28 cellular contexts compared by ENCODE assay signal in the genomic region with DNA sequence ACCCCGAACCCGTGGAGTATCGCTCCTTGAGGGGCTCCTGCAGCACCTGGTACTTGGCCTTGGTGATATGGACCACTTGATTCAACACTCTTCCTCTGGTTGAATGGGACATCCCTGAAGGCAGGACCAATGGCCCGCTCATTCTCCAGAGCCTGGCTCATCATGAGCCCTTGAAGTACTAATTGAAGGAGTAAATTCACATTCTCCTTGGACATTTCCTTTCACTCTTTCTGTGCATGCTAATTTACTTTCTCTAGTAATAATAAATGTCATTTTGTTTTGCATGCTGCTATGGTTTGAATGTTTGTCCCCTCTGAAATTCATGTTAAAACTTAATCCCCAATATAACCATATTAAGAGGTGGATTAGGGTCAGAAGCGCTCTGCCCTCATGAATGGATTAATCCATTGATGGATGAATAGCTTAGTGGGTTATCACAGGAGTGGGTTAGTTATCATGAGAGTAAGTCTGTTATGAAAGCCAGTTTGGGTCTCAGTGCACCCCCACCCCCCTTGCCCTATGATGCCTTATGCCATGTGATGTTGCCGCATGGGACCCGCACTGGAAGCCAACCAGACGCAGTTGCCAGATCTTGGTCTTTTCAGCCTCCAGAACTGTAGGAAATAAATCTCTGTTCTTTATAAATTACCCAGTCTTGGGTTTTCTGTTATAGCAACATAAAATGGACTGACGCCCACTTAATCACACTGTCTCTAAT. TPM values are rescaled to one million over a fixed set of nuclear protein-coding genes. Genes with fewer than 3 reads are reported as not detected.
DNase-seq lines count a peak whose midpoint lies in the region; ATAC-seq, FAIRE-seq and TF ChIP-seq lines count a peak whose summit lies in the region.
"Had no signal": no experiment of that assay in that cellular context is flagged by ENCODE, and none has a peak within 500 bp of the region (broad histone marks: within the 10 kb centered on the region; RNA-seq: fewer than 3 reads in every experiment).

No MANE protein-coding gene starts in this region.

- DNase-seq in natural killer cell (no peak), cerebellar cortex (ENCODE audit: low spot score) (peak; percentile 60), neural progenitor cell (ENCODE audit: low spot score) (no peak), frontal cortex (ENCODE audit: low spot score in 2 of 2) (no peak), HEK293T (ENCODE audit: extremely low spot score) (no peak), NCI-H1105 treated with DMSO at 0.1 percent for 48 hours (lab: John Stamatoyannopoulos, UW) (no peak), epidermal melanocyte (ENCODE audit: insufficient read length, low spot score) (no peak)
- DNase-seq in natural killer cell treated with Interleukin-12 subunit alpha and Interleukin-12 subunit beta and Interleukin-15 and Interleukin-18, amount 100 ng/mL, for 72 hours (ENCODE audit: low spot score): no peak
- DNase-seq: activated CD4-positive, alpha-beta T cell treated with anti-CD3 and anti-CD28 coated beads for 1 hour; activated CD8-positive, alpha-beta T cell treated with anti-CD3 and anti-CD28 coated beads, Interleukin-2, amount 10 ng/mL, durations not matched to agents 7 days and 5 days; amniotic stem cell; CD4-positive, CD25-positive, alpha-beta regulatory T cell; effector CD8-positive, alpha-beta T cell; GF-D8; GOT3; IMR-90; NCI-H1436; NCI-H2081; NCI-H526 treated with DMSO at 0.1 percent for 48 hours; PC-9; T-helper 2 cell had no signal

- H4K20me1 ChIP-seq in neural progenitor cell (ENCODE audit: low read depth): no peaks in the 10 kb centered on the region

- H3K27ac Mint-ChIP-seq in natural killer cell: no peak overlapping the region
- no peak overlapping the region for H3K27ac Mint-ChIP-seq in natural killer cell treated with Interleukin-12 subunit alpha and Interleukin-12 subunit beta and Interleukin-15 and Interleukin-18, amount 100 ng/mL, for 72 hours
- H3K27ac Mint-ChIP-seq in neural progenitor cell: peak overlapping the region; percentile 98
- H3K27ac Mint-ChIP-seq: activated CD8-positive, alpha-beta T cell treated with anti-CD3 and anti-CD28 coated beads, Interleukin-2, amount 10 ng/mL, durations not matched to agents 7 days and 5 days; activated naive CD4-positive, alpha-beta T cell treated with anti-CD3 and anti-CD28 coated beads, Interleukin-2, amount 50 U/mL, for 24 hours; activated T-helper 17 cell treated with anti-CD3 and anti-CD28 coated beads, Interleukin-2, amount 50 U/mL, for 72 hours; stimulated activated memory B cell treated with anti-CD40 and anti-IgM and Interleukin-4, amounts not matched to agents 10 μg/mL and 1 μg/mL and 100 μg/mL, for 72 hours had no signal

- H3K4me1 ChIP-seq in neural progenitor cell: peaks cover 73% of the 10 kb centered on the region
- H3K4me1 ChIP-seq: breast epithelium had no signal

- no peak overlapping the region for H2AFZ ChIP-seq in neural progenitor cell (replicated peaks)
- H2AFZ ChIP-seq: PC-9 had no signal

- ATAC-seq in natural killer cell: no peak
- no peak for ATAC-seq in natural killer cell treated with Interleukin-12 subunit alpha and Interleukin-12 subunit beta and Interleukin-15 and Interleukin-18, amount 100 ng/mL, for 72 hours
- ATAC-seq: activated CD8-positive, alpha-beta T cell treated with anti-CD3 and anti-CD28 coated beads, Interleukin-2, amount 10 ng/mL, durations not matched to agents 7 days and 5 days; activated T-helper 17 cell treated with anti-CD3 and anti-CD28 coated beads, Interleukin-2, amount 50 U/mL, for 72 hours; left lobe of liver; Right ventricle myocardium inferior; stimulated activated memory B cell treated with anti-CD40 and anti-IgM and Interleukin-4, amounts not matched to agents 10 μg/mL and 1 μg/mL and 100 μg/mL, for 72 hours had no signal

- no peaks in the 10 kb centered on the region for H3K36me3 Mint-ChIP-seq in natural killer cell
- H3K36me3 Mint-ChIP-seq in natural killer cell treated with Interleukin-12 subunit alpha and Interleukin-12 subunit beta and Interleukin-15 and Interleukin-18, amount 100 ng/mL, for 72 hours: peaks cover 6% of the 10 kb centered on the region
- no peaks in the 10 kb centered on the region for H3K36me3 Mint-ChIP-seq in neural progenitor cell
- H3K36me3 Mint-ChIP-seq: activated naive CD4-positive, alpha-beta T cell treated with anti-CD3 and anti-CD28 coated beads, Interleukin-2, amount 50 U/mL, for 24 hours had no signal

- H3K4me3 Mint-ChIP-seq in natural killer cell (peak overlapping the region; percentile 28), neural progenitor cell (peak overlapping the region; percentile 8)
- no peak overlapping the region for H3K4me3 Mint-ChIP-seq in natural killer cell treated with Interleukin-12 subunit alpha and Interleukin-12 subunit beta and Interleukin-15 and Interleukin-18, amount 100 ng/mL, for 72 hours
- H3K4me3 Mint-ChIP-seq: activated CD8-positive, alpha-beta T cell treated with anti-CD3 and anti-CD28 coated beads, Interleukin-2, amount 10 ng/mL, durations not matched to agents 7 days and 5 days; activated naive CD4-positive, alpha-beta T cell treated with anti-CD3 and anti-CD28 coated beads, Interleukin-2, amount 50 U/mL, for 24 hours; activated T-helper 17 cell treated with anti-CD3 and anti-CD28 coated beads, Interleukin-2, amount 50 U/mL, for 72 hours; stimulated activated memory B cell treated with anti-CD40 and anti-IgM and Interleukin-4, amounts not matched to agents 10 μg/mL and 1 μg/mL and 100 μg/mL, for 72 hours had no signal

- H3K4me2 ChIP-seq in neural progenitor cell: peak overlapping the region; percentile 56
- H3K4me2 ChIP-seq: PC-9 had no signal

- no peaks in the 10 kb centered on the region for H3K9me3 Mint-ChIP-seq in natural killer cell
- no peaks in the 10 kb centered on the region for H3K9me3 Mint-ChIP-seq in natural killer cell treated with Interleukin-12 subunit alpha and Interleukin-12 subunit beta and Interleukin-15 and Interleukin-18, amount 100 ng/mL, for 72 hours
- H3K9me3 Mint-ChIP-seq in neural progenitor cell: peaks cover 6% of the 10 kb centered on the region
- H3K9me3 Mint-ChIP-seq: activated naive CD4-positive, alpha-beta T cell treated with anti-CD3 and anti-CD28 coated beads, Interleukin-2, amount 50 U/mL, for 24 hours; activated T-helper 17 cell treated with anti-CD3 and anti-CD28 coated beads, Interleukin-2, amount 50 U/mL, for 72 hours had no signal

- intact Hi-C loops in natural killer cell (cut with micrococcal nuclease): no loop called here

- no peak overlapping the region for H3K9ac ChIP-seq in neural progenitor cell

- H3K79me2 ChIP-seq in neural progenitor cell (ENCODE audit: low read depth): no peaks in the 10 kb centered on the region

- H3K4me1 Mint-ChIP-seq in natural killer cell (peaks cover 8 to 13% of the 10 kb centered on the region in 2 donors), neural progenitor cell (peaks cover 71% of the 10 kb centered on the region)
- peaks cover 7 to 8% of the 10 kb centered on the region in 2 donors for H3K4me1 Mint-ChIP-seq in natural killer cell treated with Interleukin-12 subunit alpha and Interleukin-12 subunit beta and Interleukin-15 and Interleukin-18, amount 100 ng/mL, for 72 hours (ENCODE audit: low read depth in 2 of 2)

- no peak overlapping the region for H3K4me3 ChIP-seq in neural progenitor cell
- H3K4me3 ChIP-seq: breast epithelium, PC-9 had no signal

- peaks cover 25% of the 10 kb centered on the region for H3K27me3 ChIP-seq in neural progenitor cell
- H3K27me3 ChIP-seq: breast epithelium had no signal

- POLR2A ChIA-PET in HEK293T (lab: Yijun Ruan, JAX): interaction anchor here (3.2 kb wide), 1 partner anchor 38 kb away, joined by 15 read pairs; a partner anchor contains a TSS

- H3K27me3 Mint-ChIP-seq in natural killer cell (ENCODE audit: low read depth in 2 of 2) (peaks cover 16 to 29% of the 10 kb centered on the region in 2 donors), neural progenitor cell (ENCODE audit: insufficient read depth, low read depth) (peaks cover 9% of the 10 kb centered on the region)
- H3K27me3 Mint-ChIP-seq in natural killer cell treated with Interleukin-12 subunit alpha and Interleukin-12 subunit beta and Interleukin-15 and Interleukin-18, amount 100 ng/mL, for 72 hours: peaks cover 21 to 29% of the 10 kb centered on the region in 2 donors

- peaks cover 81% of the 10 kb centered on the region for H3F3A ChIP-seq in neural progenitor cell (ENCODE audit: low read depth)

- CTCF ChIA-PET in HEK293T (lab: Yijun Ruan, JAX): no interaction called here

- TF ChIP-seq CTCF in natural killer cell (IDR thresholded peaks at IDR 0.05) (no peak), neural progenitor cell (IDR thresholded peaks at IDR 0.05) (no peak)

- no peaks in the 10 kb centered on the region for H3K9me3 ChIP-seq in neural progenitor cell (ENCODE audit: low read depth)
- H3K9me3 ChIP-seq: breast epithelium had no signal

- H3K36me3 ChIP-seq in neural progenitor cell: no peaks in the 10 kb centered on the region
- H3K36me3 ChIP-seq: breast epithelium had no signal

- FAIRE-seq in frontal cortex (lab: Jason Lieb, UNC): no peak
- FAIRE-seq: colon had no signal

- H3K27ac ChIP-seq in neural progenitor cell: no peak overlapping the region
- H3K27ac ChIP-seq: PC-9 had no signal

TF ChIP-seq in HEK293T, 16 proteins besides CTCF, POLR2A, EP300 and RAD21 (continues in another document):
- TF ChIP-seq BHLHE40 (IDR thresholded peaks at IDR 0.05; ENCODE audit: borderline replicate concordance) (no peak), NFRKB (IDR thresholded peaks at IDR 0.05) (no peak), SP1 (IDR thresholded peaks at IDR 0.05) (no peak), FOXK2 (IDR thresholded peaks at IDR 0.05) (no peak), FOXM1 (IDR thresholded peaks at IDR 0.05; ENCODE audit: borderline replicate concordance) (no peak), TARDBP (IDR thresholded peaks at IDR 0.05) (no peak)
- TF ChIP-seq, protein P1, sequence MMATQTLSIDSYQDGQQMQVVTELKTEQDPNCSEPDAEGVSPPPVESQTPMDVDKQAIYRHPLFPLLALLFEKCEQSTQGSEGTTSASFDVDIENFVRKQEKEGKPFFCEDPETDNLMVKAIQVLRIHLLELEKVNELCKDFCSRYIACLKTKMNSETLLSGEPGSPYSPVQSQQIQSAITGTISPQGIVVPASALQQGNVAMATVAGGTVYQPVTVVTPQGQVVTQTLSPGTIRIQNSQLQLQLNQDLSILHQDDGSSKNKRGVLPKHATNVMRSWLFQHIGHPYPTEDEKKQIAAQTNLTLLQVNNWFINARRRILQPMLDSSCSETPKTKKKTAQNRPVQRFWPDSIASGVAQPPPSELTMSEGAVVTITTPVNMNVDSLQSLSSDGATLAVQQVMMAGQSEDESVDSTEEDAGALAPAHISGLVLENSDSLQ (IDR thresholded peaks at IDR 0.05): no peak

RNA-seq across cellular contexts. Expression of a gene that starts 23.8 kb away (rescaled TPM):
- total RNA-seq in natural killer cell (1 to 10 TPM; 2.0 to 2.9 (median 2.4) TPM), neural progenitor cell (ENCODE audit: low replicate concordance) (14.0 and 27.6 TPM in 2 replicates), frontal cortex (18.3 TPM)
- 1 to 10 TPM in 1 of 2 donors, under 1 TPM in 1; 0.81 to 1.5 TPM for total RNA-seq in natural killer cell treated with Interleukin-12 subunit alpha and Interleukin-12 subunit beta and Interleukin-15 and Interleukin-18, amount 100 ng/mL, for 72 hours

RNA-seq across cellular contexts. Expression of a gene that starts 38.0 kb away (rescaled TPM):
- total RNA-seq in natural killer cell (10 to 100 TPM; 77.3 to 88.7 (median 80.7) TPM), neural progenitor cell (ENCODE audit: low replicate concordance) (87.3 and 127 TPM in 2 replicates), frontal cortex (65.2 TPM)
- 10 to 100 TPM; 57.2 to 74.0 TPM for total RNA-seq in natural killer cell treated with Interleukin-12 subunit alpha and Interleukin-12 subunit beta and Interleukin-15 and Interleukin-18, amount 100 ng/mL, for 72 hours
